Comparison of ENCODE assay signal across 1 cellular context in genomic region chr4:110518889-110519490, GRCh38.
TF ChIP-seq lines count a peak whose summit lies in the region.

No MANE protein-coding gene starts in this region.

TF ChIP-seq in K562, 482 proteins besides CTCF, POLR2A, EP300 and RAD21 (continued from another document):
- TF ChIP-seq DEAF1 (CRISPR knock-in tag; IDR thresholded peaks at IDR 0.05) = peak; percentile 43
